ENCODE assay signal across 29 cellular contexts in genomic region chr9:113646946-113647914, GRCh38.
DNase-seq lines count a peak whose midpoint lies in the region; ATAC-seq and TF ChIP-seq lines count a peak whose summit lies in the region.
"Had no signal": no experiment of that assay in that cellular context is flagged by ENCODE, and none has a peak within 500 bp of the region (broad histone marks: within the 10 kb centered on the region; RNA-seq: fewer than 3 reads in every experiment).

No MANE protein-coding gene starts in this region.

- no peak for TF ChIP-seq EP300 in SK-N-SH (IDR thresholded peaks at IDR 0.05; ENCODE audit: borderline replicate concordance in 1 of 2, low read depth in 1 of 2, low read length in 1 of 2)

- no peaks in the 10 kb centered on the region for H3K36me3 Mint-ChIP-seq in natural killer cell treated with Interleukin-12 subunit alpha and Interleukin-12 subunit beta and Interleukin-15 and Interleukin-18, amount 100 ng/mL, for 72 hours
- H3K36me3 Mint-ChIP-seq in natural killer cell = no peaks in the 10 kb centered on the region
- H3K36me3 Mint-ChIP-seq: activated naive CD4-positive, alpha-beta T cell treated with anti-CD3 and anti-CD28 coated beads, Interleukin-2, amount 10 ng/mL, durations not matched to agents 7 days and 5 days; brain; mesothelial cell of epicardium; naive thymus-derived CD4-positive, alpha-beta T cell had no signal

- TF ChIP-seq CTCF in natural killer cell (IDR thresholded peaks at IDR 0.05) (no peak), lower lobe of right lung (IDR thresholded peaks at IDR 0.05) (no peak), SK-N-SH (IDR thresholded peaks at IDR 0.05) (no peak)

- peak; percentile 13 for DNase-seq in natural killer cell treated with Interleukin-12 subunit alpha and Interleukin-12 subunit beta and Interleukin-15 and Interleukin-18, amount 100 ng/mL, for 72 hours (ENCODE audit: low spot score)
- no peak for DNase-seq in natural killer cell
- peak; percentile 46 for DNase-seq in fibroblast of peridontal ligament (ENCODE audit: extremely low read depth)
- no peak for DNase-seq in trophoblast cell
- no peak for DNase-seq in cerebellar cortex (ENCODE audit: low spot score)
- no peak for DNase-seq in lower lobe of right lung
- DNase-seq in SK-N-SH = no peak
- DNase-seq: activated CD8-positive, alpha-beta memory T cell treated with anti-CD3 and anti-CD28 coated beads for 24 hours; activated naive CD4-positive, alpha-beta T cell treated with anti-CD3 and anti-CD28 coated beads, Interleukin-2, amount 10 ng/mL, durations not matched to agents 7 days and 5 days; activated T-cell treated with anti-CD3 and anti-CD28 coated beads, Interleukin-2, amount 50 U/mL, for 72 hours; DMS153; effector memory CD8-positive, alpha-beta T cell; naive thymus-derived CD4-positive, alpha-beta T cell; NCI-H1048; NCI-H1694 treated with DMSO at 0.1 percent for 48 hours; NCI-H524 treated with DMSO at 0.1 percent for 48 hours; PC-3; stimulated activated CD4-positive, alpha-beta T cell treated with anti-CD3 and anti-CD28 coated beads, Interleukin-15, amount 100 ng/mL, for 24 hours; stimulated activated naive CD8-positive, alpha-beta T cell treated with anti-CD3 and anti-CD28 coated beads, Interleukin-15, Interleukin-2, amounts not matched to agents 100 U/mL and 50 U/mL, for 24 hours had no signal

- H3K4me3 ChIP-seq in trophoblast cell (ENCODE audit: low read depth, low read length) (no peak overlapping the region), lower lobe of right lung (no peak overlapping the region), SK-N-SH (ENCODE audit: low read depth in 2 of 2, low read length in 1 of 2) (no peak overlapping the region)
- H3K4me3 ChIP-seq: esophagus muscularis mucosa, gastroesophageal sphincter, pancreas, right lobe of liver, thoracic aorta had no signal

- CTCF ChIA-PET in SK-N-SH (lab: Yijun Ruan, JAX) = interaction anchor here (1.0 to 19.0 kb wide), 3 partner anchors 9 to 48 kb away, joined by 4 to 1335 read pairs (median 5); no protein-coding TSS in a partner anchor

- peaks cover 1% of the 10 kb centered on the region for H3K79me1 ChIP-seq in trophoblast cell (ENCODE audit: low read length)

- H3K27me3 ChIP-seq in trophoblast cell (ENCODE audit: insufficient read depth, low read length) (no peaks in the 10 kb centered on the region), lower lobe of right lung (ENCODE audit: low read depth) (no peaks in the 10 kb centered on the region), SK-N-SH (ENCODE audit: insufficient read depth) (no peaks in the 10 kb centered on the region)
- H3K27me3 ChIP-seq: esophagus muscularis mucosa, gastroesophageal sphincter, pancreas, right lobe of liver had no signal

- intact Hi-C loops in natural killer cell (cut with micrococcal nuclease) = no loop called here
- intact Hi-C loops in lower lobe of right lung (cut with DNase I) = no loop called here

- POLR2A ChIA-PET in SK-N-SH (lab: Yijun Ruan, JAX) = no interaction called here

- peak overlapping the region; percentile 35 for H2BK12ac ChIP-seq in trophoblast cell (ENCODE audit: low read length)

- peaks cover 29% of the 10 kb centered on the region for H3F3A ChIP-seq in SK-N-SH (replicated peaks; ENCODE audit: insufficient read depth)

- peaks cover 15 to 17% of the 10 kb centered on the region in 2 donors for H3K27me3 Mint-ChIP-seq in natural killer cell treated with Interleukin-12 subunit alpha and Interleukin-12 subunit beta and Interleukin-15 and Interleukin-18, amount 100 ng/mL, for 72 hours
- H3K27me3 Mint-ChIP-seq in natural killer cell (ENCODE audit: low read depth in 2 of 2) = peaks cover 13 to 31% of the 10 kb centered on the region in 2 donors

- H3K9me3 ChIP-seq in trophoblast cell (ENCODE audit: insufficient read depth, low read depth, low read length) (no peaks in the 10 kb centered on the region), lower lobe of right lung (no peaks in the 10 kb centered on the region), SK-N-SH (no peaks in the 10 kb centered on the region; the same call in 1 of the 2 replicates)
- H3K9me3 ChIP-seq: esophagus muscularis mucosa, gastroesophageal sphincter, pancreas, right lobe of liver, thoracic aorta had no signal

- H3K79me2 ChIP-seq in trophoblast cell (ENCODE audit: control insufficient read depth, insufficient read depth, low read length, poor library complexity) (no peaks in the 10 kb centered on the region), SK-N-SH (ENCODE audit: insufficient read depth) (no peaks in the 10 kb centered on the region)

- no peak overlapping the region for H3K9ac ChIP-seq in trophoblast cell (ENCODE audit: low read length)
- no peak overlapping the region for H3K9ac ChIP-seq in SK-N-SH

- H4K20me1 ChIP-seq in SK-N-SH (ENCODE audit: insufficient read depth) = no peaks in the 10 kb centered on the region

- H4K12ac ChIP-seq in trophoblast cell (ENCODE audit: low read depth, low read length) = no peak overlapping the region

- no peak overlapping the region for H2AK5ac ChIP-seq in trophoblast cell (ENCODE audit: low read length)

- WGBS in trophoblast cell (ENCODE audit: extremely low coverage, insufficient coverage, insufficient read length) = no CpG with 5 or more reads among the region's 10 CpGs
- 95% methylated on average over 5 of the region's 10 CpGs for WGBS in SK-N-SH (ENCODE audit: low lambda C conversion rate)

- no peak overlapping the region for H3K23ac ChIP-seq in trophoblast cell (ENCODE audit: low read length)

- H2AFZ ChIP-seq in trophoblast cell (ENCODE audit: insufficient read depth, low read length, poor library complexity) = no peak overlapping the region
- no peak overlapping the region for H2AFZ ChIP-seq in SK-N-SH (ENCODE audit: low read depth)

- H3K4me1 Mint-ChIP-seq in natural killer cell treated with Interleukin-12 subunit alpha and Interleukin-12 subunit beta and Interleukin-15 and Interleukin-18, amount 100 ng/mL, for 72 hours (ENCODE audit: low read depth in 2 of 2) = no peaks in the 10 kb centered on the region
- H3K4me1 Mint-ChIP-seq in natural killer cell = no peaks in the 10 kb centered on the region
- H3K4me1 Mint-ChIP-seq: activated naive CD4-positive, alpha-beta T cell treated with anti-CD3 and anti-CD28 coated beads, Interleukin-2, amount 10 ng/mL, durations not matched to agents 7 days and 5 days had no signal

- no peak overlapping the region for H2BK5ac ChIP-seq in trophoblast cell (ENCODE audit: low read depth, low read length, poor library complexity)

- no peak overlapping the region for H4K8ac ChIP-seq in trophoblast cell (ENCODE audit: low read depth, low read length)

- H3K27ac Mint-ChIP-seq in natural killer cell treated with Interleukin-12 subunit alpha and Interleukin-12 subunit beta and Interleukin-15 and Interleukin-18, amount 100 ng/mL, for 72 hours = no peak overlapping the region
- H3K27ac Mint-ChIP-seq in natural killer cell = no peak overlapping the region
- H3K27ac Mint-ChIP-seq: activated naive CD4-positive, alpha-beta T cell treated with anti-CD3 and anti-CD28 coated beads, Interleukin-2, amount 10 ng/mL, durations not matched to agents 7 days and 5 days; activated T-cell treated with anti-CD3 and anti-CD28 coated beads, Interleukin-2, amount 50 U/mL, for 72 hours; effector memory CD8-positive, alpha-beta T cell; mesothelial cell of epicardium had no signal

- no peak for ATAC-seq in natural killer cell treated with Interleukin-12 subunit alpha and Interleukin-12 subunit beta and Interleukin-15 and Interleukin-18, amount 100 ng/mL, for 72 hours
- ATAC-seq in natural killer cell (no peak), HG02884 (IDR thresholded peaks at IDR 0.05; ENCODE audit: unreplicated experiment) (no peak), lower lobe of right lung (no peak)
- ATAC-seq: activated T-cell treated with anti-CD3 and anti-CD28 coated beads, Interleukin-2, amount 50 U/mL, for 72 hours; effector memory CD8-positive, alpha-beta T cell; gastroesophageal sphincter; left lobe of liver; naive thymus-derived CD4-positive, alpha-beta T cell; pancreas; PC-3; right lobe of liver; Right ventricle myocardium inferior; stimulated activated naive CD8-positive, alpha-beta T cell treated with anti-CD3 and anti-CD28 coated beads, Interleukin-15, Interleukin-2, amounts not matched to agents 100 U/mL and 50 U/mL, for 24 hours had no signal

- no peak overlapping the region for H3K4ac ChIP-seq in trophoblast cell (ENCODE audit: low read depth, low read length)

- H3K27ac ChIP-seq in trophoblast cell (ENCODE audit: low read depth, low read length) = no peak overlapping the region
- H3K27ac ChIP-seq in lower lobe of right lung = no peak overlapping the region
- peak overlapping the region in 1 of 2 experiments; percentile 99; a peak in 1 of 4 replicates for H3K27ac ChIP-seq in SK-N-SH (ENCODE audit: low read depth in 2 of 2, low read length in 1 of 2)
- H3K27ac ChIP-seq: esophagus muscularis mucosa, gastroesophageal sphincter, pancreas, right lobe of liver, thoracic aorta had no signal

- no peak overlapping the region for H3K18ac ChIP-seq in trophoblast cell (ENCODE audit: low read length)

- H3K4me1 ChIP-seq in trophoblast cell (ENCODE audit: control insufficient read depth in 1 of 2, insufficient read depth in 2 of 2, low read length in 2 of 2) (peaks cover 0 to 11% of the 10 kb centered on the region in 2 experiments), lower lobe of right lung (no peaks in the 10 kb centered on the region), SK-N-SH (ENCODE audit: control insufficient read depth in 1 of 2, insufficient read depth in 2 of 2, low read depth in 1 of 2, low read length in 1 of 2) (peaks cover 16 to 51% of the 10 kb centered on the region in 2 experiments)
- H3K4me1 ChIP-seq: pancreas had no signal

- no peaks in the 10 kb centered on the region for H3K9me3 Mint-ChIP-seq in natural killer cell treated with Interleukin-12 subunit alpha and Interleukin-12 subunit beta and Interleukin-15 and Interleukin-18, amount 100 ng/mL, for 72 hours
- no peaks in the 10 kb centered on the region for H3K9me3 Mint-ChIP-seq in natural killer cell
- H3K9me3 Mint-ChIP-seq: activated naive CD4-positive, alpha-beta T cell treated with anti-CD3 and anti-CD28 coated beads, Interleukin-2, amount 10 ng/mL, durations not matched to agents 7 days and 5 days; effector memory CD8-positive, alpha-beta T cell had no signal

- H3K4me2 ChIP-seq in trophoblast cell (ENCODE audit: low read length) (no peak overlapping the region), SK-N-SH (no peak overlapping the region)

- peak overlapping the region; percentile 23 for H2BK120ac ChIP-seq in trophoblast cell (ENCODE audit: insufficient read depth, low read length, poor library complexity)

- no peak overlapping the region for H4K91ac ChIP-seq in trophoblast cell (ENCODE audit: low read depth, low read length)

- no peak for TF ChIP-seq RAD21 in SK-N-SH (IDR thresholded peaks at IDR 0.05; ENCODE audit: low read length)

- no peak overlapping the region for H3K4me3 Mint-ChIP-seq in natural killer cell treated with Interleukin-12 subunit alpha and Interleukin-12 subunit beta and Interleukin-15 and Interleukin-18, amount 100 ng/mL, for 72 hours
- H3K4me3 Mint-ChIP-seq in natural killer cell = no peak overlapping the region
- H3K4me3 Mint-ChIP-seq: activated naive CD4-positive, alpha-beta T cell treated with anti-CD3 and anti-CD28 coated beads, Interleukin-2, amount 10 ng/mL, durations not matched to agents 7 days and 5 days; activated T-cell treated with anti-CD3 and anti-CD28 coated beads, Interleukin-2, amount 50 U/mL, for 72 hours; effector memory CD8-positive, alpha-beta T cell; mesothelial cell of epicardium; naive thymus-derived CD4-positive, alpha-beta T cell had no signal

- H3K9me2 ChIP-seq in SK-N-SH = no peaks in the 10 kb centered on the region

- no peaks in the 10 kb centered on the region for H3K36me3 ChIP-seq in trophoblast cell (ENCODE audit: control insufficient read depth in 1 of 2, insufficient read depth in 2 of 2, low read length in 2 of 2)
- no peaks in the 10 kb centered on the region for H3K36me3 ChIP-seq in lower lobe of right lung
- no peaks in the 10 kb centered on the region for H3K36me3 ChIP-seq in SK-N-SH (replicated peaks in 1 of 2; ENCODE audit: control insufficient read depth in 1 of 2, insufficient read depth in 2 of 2, low read length in 1 of 2)
- H3K36me3 ChIP-seq: esophagus muscularis mucosa, gastroesophageal sphincter, pancreas, right lobe of liver, thoracic aorta had no signal

- no peak overlapping the region for H3K14ac ChIP-seq in trophoblast cell (ENCODE audit: low read length)

Comparison
In these comparisons a context has a peak if more than half of its experiments do, and no peak if none do; other contexts are left out.
1. DNase-seq: peak in natural killer cell treated with Interleukin-12 subunit alpha and Interleukin-12 subunit beta and Interleukin-15 and Interleukin-18, amount 100 ng/mL, for 72 hours (single experiment) and fibroblast of peridontal ligament (single experiment); none in natural killer cell (single experiment), trophoblast cell (0 of 2), cerebellar cortex (single experiment), lower lobe of right lung (single experiment) and SK-N-SH (single experiment).